In genomic region chr7:106377847-106378361, GRCh38 we compare ENCODE assay signal across 19 cellular contexts.
DNase-seq lines count a peak whose midpoint lies in the region; ATAC-seq, FAIRE-seq and TF ChIP-seq lines count a peak whose summit lies in the region.
"Had no signal": no experiment of that assay in that cellular context is flagged by ENCODE, and none has a peak within 500 bp of the region (broad histone marks: within the 10 kb centered on the region; RNA-seq: fewer than 3 reads in every experiment).

No MANE protein-coding gene starts in this region.

- 21% methylated on average over 3 of the region's 3 CpGs for WGBS in A549 (ENCODE audit: missing lambda C conversion rate)
- WGBS in mammary epithelial cell (ENCODE audit: low coverage, missing lambda C conversion rate), result 100% methylated on average over 3 of the region's 3 CpGs

- ATAC-seq in A549, result peak; percentile 92 to 96
- no peak for ATAC-seq in GM21576 (IDR thresholded peaks at IDR 0.05; ENCODE audit: unreplicated experiment)
- ATAC-seq in GM21786 (IDR thresholded peaks at IDR 0.05; ENCODE audit: unreplicated experiment), result no peak
- ATAC-seq in HG02798 (IDR thresholded peaks at IDR 0.05; ENCODE audit: poor library complexity, unreplicated experiment), result no peak
- ATAC-seq: effector memory CD8-positive, alpha-beta T cell; psoas muscle had no signal

- peak; percentile 84 to 93; a peak in 4 of 5 replicates for TF ChIP-seq EP300 in A549 (IDR thresholded peaks at IDR 0.05)

- POLR2A ChIA-PET in A549 (lab: Yijun Ruan, JAX), result interaction anchor here (0.5 to 2.1 kb wide), 6 partner anchors 48 to 165 kb away, joined by 3 to 20 read pairs (median 4); partner anchors contain the start of gene NAMPT

- no peaks in the 10 kb centered on the region for H3K36me3 ChIP-seq in mammary epithelial cell (ENCODE audit: insufficient read depth, low read length)
- H3K36me3 ChIP-seq: ascending aorta had no signal

- H3K9ac ChIP-seq in mammary epithelial cell (ENCODE audit: insufficient read depth, low read length), result no peak overlapping the region
- H3K9ac ChIP-seq: GM23248 had no signal

- H3K27ac ChIP-seq in A549, result peak overlapping the region; percentile 74 to 80
- no peak overlapping the region for H3K27ac ChIP-seq in mammary epithelial cell (ENCODE audit: insufficient read depth, low read depth, low read length)
- H3K27ac ChIP-seq: ascending aorta, GM23248, psoas muscle had no signal

- H4K20me1 ChIP-seq in mammary epithelial cell (ENCODE audit: insufficient read depth, low read length), result no peaks in the 10 kb centered on the region

- peak; percentile 39 for FAIRE-seq in A549 (lab: Jason Lieb, UNC)
- FAIRE-seq: G401.6, islet of Langerhans had no signal

- TF ChIP-seq CTCF in A549 (IDR thresholded peaks at IDR 0.05), result no peak
- no peak for TF ChIP-seq CTCF in mammary epithelial cell (conservative IDR thresholded peaks at IDR 0.05 in 1 of 2, IDR thresholded peaks at IDR 0.05 in 1 of 2; ENCODE audit: extremely low read depth in 1 of 2, insufficient read depth in 1 of 2, low read depth in 1 of 2, low read length in 2 of 2)

- H3K4me3 ChIP-seq in A549 (0 out of 3 replicates have a peak overlapping the region, but pooled peaks have one; percentile 6), mammary epithelial cell (replicated peaks in 1 of 3; ENCODE audit: insufficient read depth in 1 of 3, low read depth in 2 of 3, low read length in 3 of 3) (no peak overlapping the region)
- H3K4me3 ChIP-seq: ascending aorta, GM23248, psoas muscle had no signal

- H3K4me2 ChIP-seq in A549 (peak overlapping the region; percentile 66), mammary epithelial cell (ENCODE audit: insufficient read depth, low read depth, low read length) (no peak overlapping the region)

- H3K9me3 ChIP-seq in A549 (peaks cover 4% of the 10 kb centered on the region; the same call in 1 of the 3 replicates), mammary epithelial cell (replicated peaks; ENCODE audit: insufficient read depth, low read length) (no peaks in the 10 kb centered on the region)
- H3K9me3 ChIP-seq: ascending aorta, psoas muscle had no signal

- H3K27me3 ChIP-seq in mammary epithelial cell (ENCODE audit: insufficient read depth, low read length), result no peaks in the 10 kb centered on the region
- H3K27me3 ChIP-seq: ascending aorta had no signal

- peak in 1 of 2 experiments; percentile 34; a peak in 2 of 5 replicates for TF ChIP-seq RAD21 in A549 (conservative IDR thresholded peaks at IDR 0.05 in 1 of 2, IDR thresholded peaks at IDR 0.05 in 1 of 2)

- dilution Hi-C loops in mammary epithelial cell (cut with HindIII; ENCODE audit: low sequenced_read_pairs), result no loop called here

- TF ChIP-seq POLR2A in A549 (IDR thresholded peaks at IDR 0.05; ENCODE audit: low read length), result no peak

- CTCF ChIA-PET in A549 (lab: Yijun Ruan, JAX) (interaction anchor here (0.9 to 2.1 kb wide), 3 partner anchors 11 to 224 kb away, joined by 3 to 10 read pairs (median 6); no protein-coding TSS in a partner anchor), mammary epithelial cell (lab: Charles Lee; ENCODE audit: low non-redundant PET) (interaction anchor here (0.6 kb wide), 1 partner anchor 1497 kb away, joined by 3 read pairs; no protein-coding TSS in a partner anchor)

- no TSS peak for BruUV-seq in mammary epithelial cell (replicated peaks; lab: Mats Ljungman, UMichigan)

- intact Hi-C loops in mammary epithelial cell (cut with micrococcal nuclease), result no loop called here

- DNase-seq in A549 (ENCODE audit: low read depth in 1 of 2, low spot score in 1 of 2) (peak; percentile 36 to 95), Daoy (ENCODE audit: low read depth) (peak; percentile 48), OCI-M1 (lab: John Stamatoyannopoulos, UW) (peak; percentile 34), mammary epithelial cell (no peak), RPMI8226 (no peak)
- DNase-seq: activated B cell treated with CpG ODN at 0.5 μM for 24 hours; activated gamma-delta T cell treated with Interleukin-2 at 50 U/mL for 16 hours; Calu3; effector memory CD8-positive, alpha-beta T cell; GM23248; NCI-H1930; psoas muscle; SHP77 treated with DMSO at 0.1 percent for 48 hours had no signal

- peak overlapping the region; percentile 52 for H2AFZ ChIP-seq in mammary epithelial cell (ENCODE audit: low read depth, low read length)
- H2AFZ ChIP-seq: GM23248 had no signal

- peaks cover 29% of the 10 kb centered on the region for H3K4me1 ChIP-seq in A549
- no peaks in the 10 kb centered on the region for H3K4me1 ChIP-seq in mammary epithelial cell (ENCODE audit: insufficient read depth, low read length)
- H3K4me1 ChIP-seq: ascending aorta, psoas muscle had no signal

- in situ Hi-C loops in mammary epithelial cell (cut with MboI; ENCODE audit: low sequenced_read_pairs in 2 of 2), result no loop called here

- H3K79me2 ChIP-seq in mammary epithelial cell (ENCODE audit: insufficient read depth, low read length), result no peaks in the 10 kb centered on the region

TF ChIP-seq in A549, 52 proteins besides CTCF, POLR2A, EP300 and RAD21:
- 0 out of 2 replicates have a peak, but pooled peaks have one; percentile 7 for TF ChIP-seq HMGXB4 (CRISPR knock-in tag; IDR thresholded peaks at IDR 0.05; ENCODE audit: borderline replicate concordance)
- TF ChIP-seq RCOR1 (IDR thresholded peaks at IDR 0.05; ENCODE audit: low read depth, low read length), result no peak
- TF ChIP-seq GATA3 (IDR thresholded peaks at IDR 0.05; ENCODE audit: borderline replicate concordance), result peak; percentile 64
- no peak for TF ChIP-seq ZC3H11A (IDR thresholded peaks at IDR 0.05)
- TF ChIP-seq JUNB (IDR thresholded peaks at IDR 0.05), result 0 out of 2 replicates have a peak, but pooled peaks have one; percentile 17
- TF ChIP-seq CHD4 (IDR thresholded peaks at IDR 0.05; ENCODE audit: borderline replicate concordance), result no peak
- peak; percentile 99 for TF ChIP-seq MAFK (IDR thresholded peaks at IDR 0.05; ENCODE audit: partially characterized antibody)
- no peak for TF ChIP-seq RNF2 (IDR thresholded peaks at IDR 0.05; ENCODE audit: borderline replicate concordance, low read depth)
- no peak for TF ChIP-seq EHMT2 (IDR thresholded peaks at IDR 0.05; ENCODE audit: low read depth)
- TF ChIP-seq FOSL2 (IDR thresholded peaks at IDR 0.05), result no peak
- TF ChIP-seq FOSL2 (CRISPR knock-in tag; IDR thresholded peaks at IDR 0.05), result peak; percentile 64
- TF ChIP-seq BCL3 (IDR thresholded peaks at IDR 0.05), result 0 out of 3 replicates have a peak, but pooled peaks have one; percentile 34
- TF ChIP-seq KDM1A (IDR thresholded peaks at IDR 0.05; ENCODE audit: low read depth), result no peak
- no peak for TF ChIP-seq RFX5 (IDR thresholded peaks at IDR 0.05)
- TF ChIP-seq NFE2L2 (conservative IDR thresholded peaks at IDR 0.05; ENCODE audit: low read length), result peak; percentile 95
- TF ChIP-seq CEBPB (IDR thresholded peaks at IDR 0.05), result peak; percentile 26 to 69; a peak in 2 of 4 replicates
- no peak; the same call in 2 of the 3 replicates for TF ChIP-seq SMC3 (IDR thresholded peaks at IDR 0.05)
- no peak for TF ChIP-seq FOXS1 (CRISPR knock-in tag; IDR thresholded peaks at IDR 0.05)
- peak; percentile 47 to 73; a peak in 3 of 5 replicates for TF ChIP-seq JUN (IDR thresholded peaks at IDR 0.05)
- no peak for TF ChIP-seq HES2 (IDR thresholded peaks at IDR 0.05)
- no peak for TF ChIP-seq PHF8 (IDR thresholded peaks at IDR 0.05; ENCODE audit: borderline replicate concordance, low read depth)
- TF ChIP-seq MAX (IDR thresholded peaks at IDR 0.05), result peak; percentile 53; the same call in 1 of the 2 replicates
- no peak for TF ChIP-seq ELK1 (IDR thresholded peaks at IDR 0.05; ENCODE audit: low read depth, low read length)

Comparison
In these comparisons a context has a peak if more than half of its experiments do, and no peak if none do; other contexts are left out.
1. ATAC-seq: peak in A549 (2 of 2); none in GM21576 (single experiment), GM21786 (single experiment) and HG02798 (single experiment).
2. DNase-seq: peak in A549 (2 of 2), Daoy (single experiment) and OCI-M1 (single experiment); none in mammary epithelial cell (single experiment) and RPMI8226 (single experiment).